ENCODE assay signal across 9 cellular contexts in genomic region chr7:43302211-43302711, GRCh38.
A peak's percentile ranks its signal among the peaks of the same experiment; 100 is the strongest.
DNase-seq lines count a peak whose midpoint lies in the region; ATAC-seq and TF ChIP-seq lines count a peak whose summit lies in the region.
"Had no signal": no experiment of that assay in that cellular context is flagged by ENCODE, and none has a peak within 500 bp of the region (broad histone marks: within the 10 kb centered on the region; RNA-seq: fewer than 3 reads in every experiment).

No MANE protein-coding gene starts in this region.

- H3K27ac Mint-ChIP-seq in activated T-helper 2 cell treated with anti-CD3 and anti-CD28 coated beads, Interferon-gamma antibody, Interleukin-2, Interleukin-4, amounts not matched to agents 10 μg/mL and 5 μg/mL and 100 μg/mL, durations not matched to agents 14 hours and 24 hours and 36 hours = no peak overlapping the region

- 30 to 53% (median 46%) methylated on average over 3 to 10 of the region's 10 CpGs for WGBS in adrenal gland, 4 donors

- no peaks in the 10 kb centered on the region for H3K36me3 Mint-ChIP-seq in activated T-helper 2 cell treated with anti-CD3 and anti-CD28 coated beads, Interferon-gamma antibody, Interleukin-2, Interleukin-4, amounts not matched to agents 10 μg/mL and 5 μg/mL and 100 μg/mL, durations not matched to agents 14 hours and 24 hours and 36 hours (ENCODE audit: low read depth)

- H3K27ac ChIP-seq in adrenal gland = no peak overlapping the region

- no peaks in the 10 kb centered on the region for H3K9me3 Mint-ChIP-seq in activated T-helper 2 cell treated with anti-CD3 and anti-CD28 coated beads, Interferon-gamma antibody, Interleukin-2, Interleukin-4, amounts not matched to agents 10 μg/mL and 5 μg/mL and 100 μg/mL, durations not matched to agents 14 hours and 24 hours and 36 hours

- no peak for TF ChIP-seq POLR2A in adrenal gland (IDR thresholded peaks at IDR 0.05)

- no peaks in the 10 kb centered on the region for H3K4me1 ChIP-seq in adrenal gland (replicated peaks in 1 of 2)

- H3K4me1 Mint-ChIP-seq in activated T-helper 2 cell treated with anti-CD3 and anti-CD28 coated beads, Interferon-gamma antibody, Interleukin-2, Interleukin-4, amounts not matched to agents 10 μg/mL and 5 μg/mL and 100 μg/mL, durations not matched to agents 14 hours and 24 hours and 36 hours (ENCODE audit: low read depth) = peaks cover 16% of the 10 kb centered on the region

- peaks cover 12% of the 10 kb centered on the region for H3K27me3 Mint-ChIP-seq in activated T-helper 2 cell treated with anti-CD3 and anti-CD28 coated beads, Interferon-gamma antibody, Interleukin-2, Interleukin-4, amounts not matched to agents 10 μg/mL and 5 μg/mL and 100 μg/mL, durations not matched to agents 14 hours and 24 hours and 36 hours (ENCODE audit: low read depth)

- no peaks in the 10 kb centered on the region for H3K36me3 ChIP-seq in adrenal gland (replicated peaks in 1 of 2)

- no peaks in the 10 kb centered on the region for H3K27me3 ChIP-seq in adrenal gland

- H3K4me3 Mint-ChIP-seq in activated T-helper 2 cell treated with anti-CD3 and anti-CD28 coated beads, Interferon-gamma antibody, Interleukin-2, Interleukin-4, amounts not matched to agents 10 μg/mL and 5 μg/mL and 100 μg/mL, durations not matched to agents 14 hours and 24 hours and 36 hours (ENCODE audit: low read depth) = no peak overlapping the region

- ATAC-seq in GM21526 (IDR thresholded peaks at IDR 0.05; ENCODE audit: low FRiP score, unreplicated experiment) = no peak
- ATAC-seq in HG03095 (IDR thresholded peaks at IDR 0.05; ENCODE audit: unreplicated experiment) = no peak
- no peak for ATAC-seq in GM21447 (IDR thresholded peaks at IDR 0.05; ENCODE audit: unreplicated experiment)

- intact Hi-C loops in adrenal gland (cut with DNase I) = no loop called here
- intact Hi-C loops in activated T-helper 2 cell treated with anti-CD3 and anti-CD28 coated beads, Interferon-gamma antibody, Interleukin-2, Interleukin-4, amounts not matched to agents 10 μg/mL and 5 μg/mL and 100 μg/mL, durations not matched to agents 14 hours and 24 hours and 36 hours (cut with micrococcal nuclease) = no loop called here

- H3K4me3 ChIP-seq in HFF-Myc (replicated peaks; ENCODE audit: low read depth, low read length) = no peak overlapping the region
- no peak overlapping the region for H3K4me3 ChIP-seq in adrenal gland

- TF ChIP-seq CTCF in HFF-Myc (IDR thresholded peaks at IDR 0.05; ENCODE audit: low read depth, low read length, missing control alignments) (no peak), adrenal gland (IDR thresholded peaks at IDR 0.05) (no peak)

- no peaks in the 10 kb centered on the region for H3K9me3 ChIP-seq in adrenal gland (replicated peaks in 1 of 3)

- DNase-seq in AG20443 (ENCODE audit: low spot score) (peak; percentile 28), HFF-Myc (ENCODE audit: extremely low read depth, low read depth) (peak; percentile 68), adrenal gland (peak; percentile 27 to 92 (median 63)), kidney glomerular epithelial cell (lab: John Stamatoyannopoulos, UW) (peak; percentile 9)
- no peak for DNase-seq in activated T-helper 2 cell treated with anti-CD3 and anti-CD28 coated beads, Interferon-gamma antibody, Interleukin-2, Interleukin-4, amounts not matched to agents 10 μg/mL and 5 μg/mL and 100 μg/mL, durations not matched to agents 14 hours and 24 hours and 36 hours (ENCODE audit: low spot score)
- DNase-seq: occipital lobe had no signal
